In the genomic region with DNA sequence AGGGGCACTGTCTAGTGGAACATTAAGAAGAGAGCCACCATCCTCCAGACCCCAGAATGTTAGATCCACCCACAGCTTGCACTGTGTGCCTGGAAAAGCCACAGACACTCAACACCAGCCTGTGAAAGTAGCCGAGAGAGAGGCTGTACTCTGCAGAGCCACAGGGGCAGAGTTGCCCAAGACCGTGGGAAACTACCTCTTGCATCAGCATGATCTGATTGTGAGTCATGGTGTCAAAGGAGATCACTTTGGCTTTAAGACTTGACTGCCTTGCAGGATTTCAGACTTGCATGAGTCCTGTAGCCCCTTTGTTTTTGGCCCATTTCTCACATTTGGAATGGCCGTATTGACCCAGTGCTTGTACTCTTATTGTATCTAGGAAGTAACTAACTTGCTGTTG, we compare ENCODE assay signal across 14 cellular contexts.
DNase-seq lines count a peak whose midpoint lies in the region; ATAC-seq, FAIRE-seq and TF ChIP-seq lines count a peak whose summit lies in the region.
"Had no signal": no experiment of that assay in that cellular context is flagged by ENCODE, and none has a peak within 500 bp of the region (broad histone marks: within the 10 kb centered on the region; RNA-seq: fewer than 3 reads in every experiment).

No MANE protein-coding gene starts in this region.

- no peaks in the 10 kb centered on the region for H3K27me3 ChIP-seq in gastroesophageal sphincter
- H3K27me3 ChIP-seq: uterus had no signal

- peak; percentile 50 for DNase-seq in activated CD8-positive, alpha-beta memory T cell treated with anti-CD3 and anti-CD28 coated beads, Interleukin-2, amount 50 U/mL, for 48 hours
- DNase-seq in activated CD8-positive, alpha-beta memory T cell treated with anti-CD3 and anti-CD28 coated beads, Interleukin-2, amount 50 U/mL, for 4 hours: no peak
- peak; percentile 26 for DNase-seq in NOMO-1 treated with DMSO at 0.1 percent for 48 hours (lab: John Stamatoyannopoulos, UW; ENCODE audit: unreplicated experiment)
- peak; percentile 5 to 9 for DNase-seq in stimulated activated CD8-positive, alpha-beta memory T cell treated with anti-CD3 and anti-CD28 coated beads, Interleukin-7, amount 100 ng/mL, for 48 hours (ENCODE audit: extremely low read depth in 1 of 2, low read depth in 1 of 2)
- no peak for DNase-seq in nephron progenitor cell
- DNase-seq in D721Med (ENCODE audit: insufficient read length, low spot score): no peak
- DNase-seq: activated CD4-positive, CD25-positive, alpha-beta regulatory T cell treated with anti-CD3 and anti-CD28 coated beads, Interleukin-2, amount 50 U/mL, for 72 hours; aorta; H9; stimulated activated CD4-positive, alpha-beta T cell treated with anti-CD3 and anti-CD28 coated beads, Interleukin-4, amount 100 ng/mL, for 1 hour; uterus had no signal

- H3K9me3 ChIP-seq in gastroesophageal sphincter: no peaks in the 10 kb centered on the region
- H3K9me3 ChIP-seq: uterus had no signal

- H3K9me3 Mint-ChIP-seq in nephron progenitor cell: peaks cover 7% of the 10 kb centered on the region

- no peaks in the 10 kb centered on the region for H3K36me3 Mint-ChIP-seq in nephron progenitor cell (ENCODE audit: low read depth)

- no peaks in the 10 kb centered on the region for H3K4me1 ChIP-seq in gastroesophageal sphincter
- H3K4me1 ChIP-seq: uterus had no signal

- H3K4me3 ChIP-seq in gastroesophageal sphincter: no peak overlapping the region
- H3K4me3 ChIP-seq: uterus had no signal

- ATAC-seq in esophagus mucosa: peak; percentile 69
- no peak for ATAC-seq in gastroesophageal sphincter

- no peak overlapping the region for H3K4me3 Mint-ChIP-seq in nephron progenitor cell
- H3K4me3 Mint-ChIP-seq: H9, nephron had no signal

- H3K36me3 ChIP-seq in gastroesophageal sphincter: no peaks in the 10 kb centered on the region
- H3K36me3 ChIP-seq: uterus had no signal

- no peaks in the 10 kb centered on the region for H3K4me1 Mint-ChIP-seq in nephron progenitor cell
- H3K4me1 Mint-ChIP-seq: nephron had no signal

- FAIRE-seq in D721Med (lab: Jason Lieb, UNC): no peak

- no peak for TF ChIP-seq EP300 in gastroesophageal sphincter (IDR thresholded peaks at IDR 0.05)

- TF ChIP-seq CTCF in nephron progenitor cell (IDR thresholded peaks at IDR 0.05) (no peak), D721Med (IDR thresholded peaks at IDR 0.05; ENCODE audit: insufficient read depth, missing control alignments) (no peak), gastroesophageal sphincter (IDR thresholded peaks at IDR 0.05) (no peak)

- H3K27ac ChIP-seq in gastroesophageal sphincter: no peak overlapping the region
- H3K27ac ChIP-seq: uterus had no signal

- H3K27ac Mint-ChIP-seq in nephron progenitor cell: no peak overlapping the region
- H3K27ac Mint-ChIP-seq: H9, nephron had no signal

- no peak for TF ChIP-seq POLR2A in gastroesophageal sphincter (IDR thresholded peaks at IDR 0.05)

- H3K27me3 Mint-ChIP-seq in nephron progenitor cell (ENCODE audit: low read depth, poor library complexity): peaks cover 3% of the 10 kb centered on the region

- WGBS in gastroesophageal sphincter (ENCODE audit: low coverage in 1 of 2), 2 donors: 50 to 92% methylated on average over 1 to 2 of the region's 3 CpGs

Comparison
In these comparisons a context has a peak if more than half of its experiments do, and no peak if none do; other contexts are left out.
1. DNase-seq: peak in activated CD8-positive, alpha-beta memory T cell treated with anti-CD3 and anti-CD28 coated beads, Interleukin-2, amount 50 U/mL, for 48 hours (single experiment), NOMO-1 treated with DMSO at 0.1 percent for 48 hours (single experiment) and stimulated activated CD8-positive, alpha-beta memory T cell treated with anti-CD3 and anti-CD28 coated beads, Interleukin-7, amount 100 ng/mL, for 48 hours (2 of 2); none in activated CD8-positive, alpha-beta memory T cell treated with anti-CD3 and anti-CD28 coated beads, Interleukin-2, amount 50 U/mL, for 4 hours (single experiment), nephron progenitor cell (single experiment) and D721Med (single experiment).